ENCODE assay signal across 22 cellular contexts in the genomic region with DNA sequence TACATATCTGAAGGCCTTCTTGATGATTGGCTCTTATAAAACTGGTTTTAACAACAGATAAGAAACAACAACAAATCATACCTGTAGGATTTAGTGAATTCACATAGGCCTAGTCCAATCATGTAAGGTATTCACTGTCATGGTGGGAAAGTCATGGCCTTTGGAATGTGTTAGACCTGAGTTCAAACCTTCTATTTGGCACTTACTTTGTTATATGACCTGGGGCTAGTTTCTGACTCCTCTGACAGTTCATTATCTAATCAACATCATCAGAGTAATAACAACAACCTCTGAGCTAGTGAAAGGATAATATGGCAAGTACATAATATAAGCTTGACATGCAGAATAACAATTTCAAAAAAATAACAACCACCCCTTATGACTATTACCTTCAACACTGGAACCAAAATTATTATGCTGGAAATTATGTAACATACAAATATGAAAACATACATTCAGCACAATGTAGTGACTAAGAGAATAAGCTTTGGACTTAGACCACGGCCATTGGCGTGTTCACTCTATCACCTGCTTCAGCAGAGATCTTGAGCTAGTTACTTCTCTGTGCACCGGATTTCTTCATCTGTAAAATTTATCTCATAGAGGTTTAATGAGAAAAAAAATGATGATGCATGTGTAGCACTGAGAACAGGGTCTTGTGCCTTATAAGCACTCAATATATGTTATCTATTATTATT.
"Had no signal": no experiment of that assay in that cellular context is flagged by ENCODE, and none has a peak within 500 bp of the region (broad histone marks: within the 10 kb centered on the region; RNA-seq: fewer than 3 reads in every experiment).

No MANE protein-coding gene starts in this region.

- FAIRE-seq: HepG2, RCC 7860 had no signal

- H3K27ac ChIP-seq: RWPE1 had no signal

- ATAC-seq: HepG2 had no signal

- DNase-seq: IMR-90, Karpas-422, KG1, MM.1S, NCI-H1092 treated with DMSO at 0.1 percent for 48 hours, NCI-H1436 treated with DMSO at 0.1 percent for 48 hours, NCI-H1694, NCI-H187 treated with DMSO at 0.1 percent for 48 hours, NCI-H2029 treated with DMSO at 0.1 percent for 48 hours, NCI-H2171 treated with DMSO at 0.1 percent for 48 hours, NCI-H2227 treated with DMSO at 0.1 percent for 48 hours, NCI-H446, NCI-H510A, NCI-H524 treated with DMSO at 0.1 percent for 48 hours, NCI-H69, NCI-H774, SHP77, SK-N-SH, SW 1271 had no signal
